14 cellular contexts compared by ENCODE assay signal in genomic region chrX:71439898-71440297, GRCh38.
DNase-seq lines count a peak whose midpoint lies in the region; ATAC-seq lines count a peak whose summit lies in the region.
"Had no signal": no experiment of that assay in that cellular context is flagged by ENCODE, and none has a peak within 500 bp of the region (broad histone marks: within the 10 kb centered on the region; RNA-seq: fewer than 3 reads in every experiment).

No MANE protein-coding gene starts in this region.

- no peak overlapping the region for H3K27ac ChIP-seq in BLaER1
- H3K27ac ChIP-seq: KMS-11 had no signal

- H3K9ac ChIP-seq in BLaER1: no peak overlapping the region
- H3K9ac ChIP-seq: KMS-11 had no signal

- peaks cover 9% of the 10 kb centered on the region for H3K4me1 ChIP-seq in BLaER1
- H3K4me1 ChIP-seq: BE2C had no signal

- peak overlapping the region; percentile 25; the same call in 1 of the 2 replicates for H3K4me2 ChIP-seq in BLaER1
- H3K4me2 ChIP-seq: KMS-11 had no signal

- DNase-seq in CMK (ENCODE audit: low read depth) (peak; percentile 20), NCI-H460 (ENCODE audit: extremely low read depth, low read depth) (peak; percentile 23), putamen (ENCODE audit: low spot score) (peak; percentile 30), kidney tubule cell (ENCODE audit: low spot score) (no peak), AML-193 (lab: John Stamatoyannopoulos, UW) (no peak)
- DNase-seq: BE2C; CD4-positive, CD25-positive, alpha-beta regulatory T cell; DMS79; GOT3; H9 had no signal

- no peak for ATAC-seq in GM19324 (IDR thresholded peaks at IDR 0.05; ENCODE audit: low FRiP score, unreplicated experiment)

- peaks cover 5% of the 10 kb centered on the region; the same call in 1 of the 2 replicates for H4K20me1 ChIP-seq in BLaER1

- peaks cover 16% of the 10 kb centered on the region for H3K36me3 ChIP-seq in BLaER1
- H3K36me3 ChIP-seq: BE2C had no signal

- H3K27me3 ChIP-seq in BLaER1: peaks cover 36% of the 10 kb centered on the region
- H3K27me3 ChIP-seq: BE2C had no signal

- peaks cover 5% of the 10 kb centered on the region; the same call in 1 of the 2 replicates for H3K9me3 ChIP-seq in BLaER1
- H3K9me3 ChIP-seq: BE2C had no signal

- H3K4me3 ChIP-seq in BLaER1: no peak overlapping the region
- H3K4me3 ChIP-seq: GM12878 had no signal

Comparison
In these comparisons a context has a peak if more than half of its experiments do, and no peak if none do; other contexts are left out.
1. DNase-seq: peak in CMK (single experiment), NCI-H460 (single experiment) and putamen (single experiment); none in kidney tubule cell (single experiment) and AML-193 (0 of 2).